ENCODE assay signal across 35 cellular contexts in genomic region chr7:6123843-6124242, GRCh38.
"Had no signal": no experiment of that assay in that cellular context is flagged by ENCODE, and none has a peak within 500 bp of the region (broad histone marks: within the 10 kb centered on the region; RNA-seq: fewer than 3 reads in every experiment).

No MANE protein-coding gene starts in this region.

- H3K27me3 ChIP-seq: MG63 had no signal

- H3K4me3 ChIP-seq: MG63 had no signal

- H3K27ac ChIP-seq: KMS-11 had no signal

- DNase-seq: Karpas-422, Kasumi-1, KBM-7, KG1, MG63, MM.1S, MV-4-11, NCI-H1048, NCI-H1092, NCI-H1092 treated with DMSO at 0.1 percent for 48 hours, NCI-H1105, NCI-H1105 treated with DMSO at 0.1 percent for 48 hours, NCI-H1417, NCI-H1417 treated with DMSO at 0.1 percent for 48 hours, NCI-H1436, NCI-H1436 treated with DMSO at 0.1 percent for 48 hours, NCI-H146, NCI-H1694, NCI-H1694 treated with DMSO at 0.1 percent for 48 hours, NCI-H187, NCI-H187 treated with DMSO at 0.1 percent for 48 hours, NCI-H1930, NCI-H2029, NCI-H2029 treated with DMSO at 0.1 percent for 48 hours, NCI-H2081, NCI-H2081 treated with DMSO at 0.1 percent for 48 hours, NCI-H2107, NCI-H2171, NCI-H2171 treated with DMSO at 0.1 percent for 48 hours, NCI-H2227 treated with DMSO at 0.1 percent for 48 hours, NCI-H226, NCI-H345, NCI-H446, NCI-H446 treated with DMSO at 0.1 percent for 48 hours had no signal
